2 cellular contexts compared by ENCODE assay signal in the genomic region with DNA sequence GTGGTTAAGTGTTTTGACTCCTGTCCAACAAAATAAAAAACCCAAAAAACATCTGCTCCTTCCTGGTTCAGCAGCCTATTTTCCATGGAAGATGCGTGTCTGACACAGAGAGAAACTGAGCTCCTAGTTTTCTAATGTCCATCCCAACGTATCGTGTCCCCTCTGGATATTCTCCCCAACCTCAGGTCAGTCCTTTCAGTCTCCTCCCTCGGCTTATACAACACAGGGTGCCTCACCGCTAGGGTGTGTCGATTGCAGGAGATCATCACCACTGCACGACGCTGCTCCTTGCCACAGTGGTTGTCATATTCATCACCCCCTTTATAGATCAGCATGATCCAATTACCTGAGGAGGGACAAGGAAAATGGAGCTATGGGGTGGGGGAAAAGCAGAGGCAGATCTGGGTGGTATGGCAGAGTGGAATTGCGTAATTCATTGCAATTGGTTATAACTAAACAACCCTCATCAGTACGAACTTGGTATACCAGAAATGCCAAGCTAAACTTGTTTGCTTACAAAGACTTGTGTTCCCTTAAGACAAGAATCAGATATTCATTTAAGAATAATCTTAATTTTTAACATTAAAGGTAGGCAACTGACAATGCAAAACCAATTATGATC.
TF ChIP-seq lines count a peak whose summit lies in the region.

No MANE protein-coding gene starts in this region.

TF ChIP-seq in A549, 52 proteins besides CTCF, POLR2A, EP300 and RAD21:
- TF ChIP-seq, protein P1, sequence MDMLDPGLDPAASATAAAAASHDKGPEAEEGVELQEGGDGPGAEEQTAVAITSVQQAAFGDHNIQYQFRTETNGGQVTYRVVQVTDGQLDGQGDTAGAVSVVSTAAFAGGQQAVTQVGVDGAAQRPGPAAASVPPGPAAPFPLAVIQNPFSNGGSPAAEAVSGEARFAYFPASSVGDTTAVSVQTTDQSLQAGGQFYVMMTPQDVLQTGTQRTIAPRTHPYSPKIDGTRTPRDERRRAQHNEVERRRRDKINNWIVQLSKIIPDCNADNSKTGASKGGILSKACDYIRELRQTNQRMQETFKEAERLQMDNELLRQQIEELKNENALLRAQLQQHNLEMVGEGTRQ (IDR thresholded peaks at IDR 0.05): no peak
- TF ChIP-seq, protein P2, sequence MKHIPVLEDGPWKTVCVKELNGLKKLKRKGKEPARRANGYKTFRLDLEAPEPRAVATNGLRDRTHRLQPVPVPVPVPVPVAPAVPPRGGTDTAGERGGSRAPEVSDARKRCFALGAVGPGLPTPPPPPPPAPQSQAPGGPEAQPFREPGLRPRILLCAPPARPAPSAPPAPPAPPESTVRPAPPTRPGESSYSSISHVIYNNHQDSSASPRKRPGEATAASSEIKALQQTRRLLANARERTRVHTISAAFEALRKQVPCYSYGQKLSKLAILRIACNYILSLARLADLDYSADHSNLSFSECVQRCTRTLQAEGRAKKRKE (CRISPR knock-in tag; IDR thresholded peaks at IDR 0.05; ENCODE audit: low read depth): no peak
- TF ChIP-seq CEBPB (IDR thresholded peaks at IDR 0.05) (peak; percentile 62 to 67; a peak in 3 of 4 replicates), RNF2 (IDR thresholded peaks at IDR 0.05; ENCODE audit: borderline replicate concordance, low read depth) (no peak), HOXB13 (CRISPR knock-in tag; IDR thresholded peaks at IDR 0.05; ENCODE audit: low read depth) (no peak)

TF ChIP-seq in IMR-90, 13 proteins besides CTCF, POLR2A, EP300 and RAD21:
- TF ChIP-seq BHLHE40 (IDR thresholded peaks at IDR 0.05; ENCODE audit: low read depth, low read length) (no peak), MXI1 (IDR thresholded peaks at IDR 0.05; ENCODE audit: borderline replicate concordance, low read depth, low read length) (no peak), RCOR1 (IDR thresholded peaks at IDR 0.05; ENCODE audit: insufficient replicate concordance, low read length) (no peak), MAFK (IDR thresholded peaks at IDR 0.05; ENCODE audit: low read depth, low read length) (no peak), CEBPB (IDR thresholded peaks at IDR 0.05; ENCODE audit: low read depth, low read length) (peak; percentile 84), CHD1 (IDR thresholded peaks at IDR 0.05; ENCODE audit: low read depth, low read length) (no peak)
- TF ChIP-seq, protein P1 (IDR thresholded peaks at IDR 0.05; ENCODE audit: low read depth, low read length): no peak
- TF ChIP-seq, protein P3, sequence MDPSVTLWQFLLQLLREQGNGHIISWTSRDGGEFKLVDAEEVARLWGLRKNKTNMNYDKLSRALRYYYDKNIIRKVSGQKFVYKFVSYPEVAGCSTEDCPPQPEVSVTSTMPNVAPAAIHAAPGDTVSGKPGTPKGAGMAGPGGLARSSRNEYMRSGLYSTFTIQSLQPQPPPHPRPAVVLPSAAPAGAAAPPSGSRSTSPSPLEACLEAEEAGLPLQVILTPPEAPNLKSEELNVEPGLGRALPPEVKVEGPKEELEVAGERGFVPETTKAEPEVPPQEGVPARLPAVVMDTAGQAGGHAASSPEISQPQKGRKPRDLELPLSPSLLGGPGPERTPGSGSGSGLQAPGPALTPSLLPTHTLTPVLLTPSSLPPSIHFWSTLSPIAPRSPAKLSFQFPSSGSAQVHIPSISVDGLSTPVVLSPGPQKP (IDR thresholded peaks at IDR 0.05; ENCODE audit: borderline replicate concordance, low read depth, low read length): no peak
